ENCODE assay signal across 8 cellular contexts in the genomic region with DNA sequence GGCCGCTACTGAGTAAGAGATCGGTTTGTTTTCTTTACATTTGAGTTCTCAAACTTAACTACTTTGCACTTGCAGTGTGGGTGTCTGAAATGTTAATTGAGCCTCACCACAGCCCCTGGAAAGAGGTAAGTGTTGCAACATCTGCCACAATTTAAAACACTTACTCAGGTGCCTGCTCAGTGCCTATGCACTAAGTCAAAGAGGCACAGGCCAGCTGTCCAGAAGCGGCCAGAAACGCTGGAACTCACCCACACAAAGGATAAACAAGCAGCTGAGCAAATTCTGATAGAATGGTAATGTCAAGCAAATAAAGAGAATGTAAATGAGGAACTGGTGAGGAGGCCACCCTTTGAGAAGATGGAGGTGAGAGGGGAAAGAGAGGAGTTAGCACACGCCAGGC.
DNase-seq lines count a peak whose midpoint lies in the region; ATAC-seq and TF ChIP-seq lines count a peak whose summit lies in the region.

No MANE protein-coding gene starts in this region.

- peak overlapping the region in 1 of 2 donors; percentile 92 for H3K27ac Mint-ChIP-seq in stimulated activated naive CD8-positive, alpha-beta T cell treated with anti-CD3 and anti-CD28 coated beads, Interleukin-15, amount 100 ng/mL, for 72 hours

- 37% methylated on average over 2 of the region's 5 CpGs; no CpG with 5 or more reads in 1 of the 2 experiments for WGBS in mesodermal cell (ENCODE audit: insufficient coverage in 2 of 2), 2 experiments

- H3K9me3 Mint-ChIP-seq in stimulated activated naive CD8-positive, alpha-beta T cell treated with anti-CD3 and anti-CD28 coated beads, Interleukin-15, amount 100 ng/mL, for 72 hours: peaks cover 0 to 7% of the 10 kb centered on the region in 2 donors

- no peaks in the 10 kb centered on the region for H3K27me3 ChIP-seq in brain microvascular endothelial cell (replicated peaks)

- DNase-seq in stimulated activated naive CD8-positive, alpha-beta T cell treated with anti-CD3 and anti-CD28 coated beads, Interleukin-15, amount 100 ng/mL, for 72 hours: no peak
- no peak for DNase-seq in stimulated activated naive CD8-positive, alpha-beta T cell treated with anti-CD3 and anti-CD28 coated beads, Interleukin-15, Interleukin-2, amounts not matched to agents 100 U/mL and 50 U/mL, for 24 hours
- no peak for DNase-seq in brain microvascular endothelial cell

- peaks cover 8% of the 10 kb centered on the region for H3K27me3 Mint-ChIP-seq in stimulated activated naive CD8-positive, alpha-beta T cell treated with anti-CD3 and anti-CD28 coated beads, Interleukin-15, amount 100 ng/mL, for 72 hours

- no peaks in the 10 kb centered on the region for H3K36me3 ChIP-seq in brain microvascular endothelial cell (replicated peaks)
- H3K36me3 ChIP-seq in mesodermal cell (ENCODE audit: control insufficient read depth, insufficient read depth, low read length): no peaks in the 10 kb centered on the region

- H3K27ac ChIP-seq in brain microvascular endothelial cell (peak overlapping the region; percentile 98), mesodermal cell (ENCODE audit: low read depth, low read length, severe bottlenecking) (peak overlapping the region; percentile 88)

- H3K4me1 Mint-ChIP-seq in stimulated activated naive CD8-positive, alpha-beta T cell treated with anti-CD3 and anti-CD28 coated beads, Interleukin-15, amount 100 ng/mL, for 72 hours: peaks cover 69% of the 10 kb centered on the region

- no peak for ATAC-seq in stimulated activated naive CD8-positive, alpha-beta T cell treated with anti-CD3 and anti-CD28 coated beads, Interleukin-15, amount 100 ng/mL, for 72 hours
- ATAC-seq in stimulated activated naive CD8-positive, alpha-beta T cell treated with anti-CD3 and anti-CD28 coated beads, Interleukin-15, Interleukin-2, amounts not matched to agents 100 U/mL and 50 U/mL, for 24 hours: no peak
- no peak for ATAC-seq in HG03460 (IDR thresholded peaks at IDR 0.05; ENCODE audit: unreplicated experiment)
- ATAC-seq in GM18868 (IDR thresholded peaks at IDR 0.05; ENCODE audit: unreplicated experiment): no peak
- no peak for ATAC-seq in HG03439 (IDR thresholded peaks at IDR 0.05; ENCODE audit: unreplicated experiment)
- no peak for ATAC-seq in HG03095 (IDR thresholded peaks at IDR 0.05; ENCODE audit: unreplicated experiment)

- in situ Hi-C loops in brain microvascular endothelial cell (cut with HindIII; ENCODE audit: low pct_ligation_motif_present, low sequenced_read_pairs): no loop called here

- no peak overlapping the region for H3K4me3 ChIP-seq in brain microvascular endothelial cell (ENCODE audit: low read depth, low read length)
- H3K4me3 ChIP-seq in mesodermal cell (ENCODE audit: extremely low read depth, insufficient read depth, low read length, poor library complexity, severe bottlenecking): no peak overlapping the region

- no peak for TF ChIP-seq CTCF in brain microvascular endothelial cell (IDR thresholded peaks at IDR 0.05; ENCODE audit: low read depth, low read length, missing control alignments)

- no peaks in the 10 kb centered on the region for H3K9me3 ChIP-seq in mesodermal cell (ENCODE audit: control insufficient read depth, low read length)

- peaks cover 27% of the 10 kb centered on the region for H3K4me1 ChIP-seq in mesodermal cell (ENCODE audit: control insufficient read depth, insufficient read depth, low read length, poor library complexity, severe bottlenecking)

- H3K4me3 Mint-ChIP-seq in stimulated activated naive CD8-positive, alpha-beta T cell treated with anti-CD3 and anti-CD28 coated beads, Interleukin-15, amount 100 ng/mL, for 72 hours: peak overlapping the region; percentile 32 to 67
